In the genomic region with DNA sequence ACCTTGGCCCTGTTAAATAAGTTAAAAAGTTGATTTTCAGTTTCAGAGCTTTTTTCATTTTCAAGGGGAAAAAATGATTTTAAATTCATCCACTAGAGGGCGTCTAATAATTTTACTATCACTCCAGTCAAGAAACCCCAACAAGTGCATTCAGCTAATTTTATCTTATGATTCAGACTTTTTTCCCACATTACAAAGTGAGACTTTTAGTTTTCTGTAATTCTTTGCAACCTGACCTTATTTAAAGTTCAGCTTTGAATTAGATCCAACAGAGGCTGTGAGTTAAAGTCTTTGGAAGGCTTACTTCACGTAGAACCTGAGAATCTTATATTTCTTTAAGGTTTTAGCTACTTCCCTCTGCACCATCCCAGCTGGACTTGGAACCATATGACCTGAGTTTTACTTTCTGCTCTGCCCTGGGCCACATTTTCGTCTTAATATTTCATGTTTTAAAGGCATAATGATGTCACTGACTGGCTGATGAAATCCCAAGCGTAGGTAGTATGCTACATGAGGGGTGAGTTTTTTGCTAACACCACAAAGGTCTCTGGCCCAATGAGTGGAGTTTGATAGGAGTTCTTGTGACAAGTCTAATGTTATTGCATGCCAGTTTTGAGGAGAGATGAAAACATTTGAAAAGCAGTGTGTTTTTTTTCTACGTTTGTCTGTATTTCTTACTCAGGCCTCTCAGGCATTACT, we compare ENCODE assay signal across 1 cellular context.
TF ChIP-seq lines count a peak whose summit lies in the region.

No MANE protein-coding gene starts in this region.

TF ChIP-seq in H1, 55 proteins besides CTCF, POLR2A, EP300 and RAD21:
- TF ChIP-seq NANOG (IDR thresholded peaks at IDR 0.05; ENCODE audit: insufficient read depth, low read depth, low read length, poor library complexity, severe bottlenecking) (no peak), SIN3A (conservative IDR thresholded peaks at IDR 0.05 in 1 of 2, IDR thresholded peaks at IDR 0.05 in 1 of 2; ENCODE audit: low read depth in 1 of 2, low read length in 2 of 2) (no peak), TCF12 (IDR thresholded peaks at IDR 0.05; ENCODE audit: low read depth, low read length) (no peak), RNF2 (IDR thresholded peaks at IDR 0.05; ENCODE audit: borderline replicate concordance, low read depth, low read length, missing control alignments, poor library complexity, severe bottlenecking) (no peak), RFX5 (IDR thresholded peaks at IDR 0.05; ENCODE audit: borderline replicate concordance, low read depth, low read length) (no peak), POU5F1 (IDR thresholded peaks at IDR 0.05; ENCODE audit: low read depth, low read length) (no peak), CHD1 (IDR thresholded peaks at IDR 0.05; ENCODE audit: low read depth, low read length) (no peak), GABPA (IDR thresholded peaks at IDR 0.05; ENCODE audit: borderline replicate concordance, insufficient read depth, low read length) (no peak), SIRT6 (IDR thresholded peaks at IDR 0.05; ENCODE audit: low read length) (no peak), CBX5 (IDR thresholded peaks at IDR 0.05; ENCODE audit: low read depth, low read length) (no peak), CTBP2 (IDR thresholded peaks at IDR 0.05; ENCODE audit: borderline replicate concordance, insufficient read depth, insufficient read length, low read length) (no peak), SP4 (IDR thresholded peaks at IDR 0.05; ENCODE audit: low read length) (no peak), MAFK (IDR thresholded peaks at IDR 0.05; ENCODE audit: low read depth, low read length) (no peak), CBX8 (IDR thresholded peaks at IDR 0.05; ENCODE audit: borderline replicate concordance, low read depth, low read length) (no peak), JUND (IDR thresholded peaks at IDR 0.05; ENCODE audit: low read length) (no peak), TAF1 (IDR thresholded peaks at IDR 0.05; ENCODE audit: low read depth, low read length) (no peak), FOSL1 (IDR thresholded peaks at IDR 0.05; ENCODE audit: insufficient read depth, low read depth, low read length) (no peak), ZNF274 (IDR thresholded peaks at IDR 0.05; ENCODE audit: borderline replicate concordance, extremely low read depth, low read length) (no peak), EZH2 (IDR thresholded peaks at IDR 0.05; ENCODE audit: low read depth, low read length, severe bottlenecking) (no peak), YY1 (IDR thresholded peaks at IDR 0.05; ENCODE audit: low read depth, low read length) (no peak)
TF ChIP-seq in H1: peak in this region for 0.
